Comparison of ENCODE assay signal across 10 cellular contexts in genomic region chr11:26522912-26523610, GRCh38. TPM values are rescaled to one million over a fixed set of nuclear protein-coding genes. Genes with fewer than 3 reads are reported as not detected.
DNase-seq lines count a peak whose midpoint lies in the region; ATAC-seq and TF ChIP-seq lines count a peak whose summit lies in the region.
"Had no signal": no experiment of that assay in that cellular context is flagged by ENCODE, and none has a peak within 500 bp of the region (broad histone marks: within the 10 kb centered on the region; RNA-seq: fewer than 3 reads in every experiment).

No MANE protein-coding gene starts in this region.

- POLR2A ChIA-PET in MCF 10A (lab: Yijun Ruan, JAX): no interaction called here

- H3K4me1 ChIP-seq in breast epithelium: no peaks in the 10 kb centered on the region
- H3K4me1 ChIP-seq in upper lobe of right lung: no peaks in the 10 kb centered on the region

- H3K27ac Mint-ChIP-seq in MCF 10A (ENCODE audit: low read depth, unreplicated experiment): no peak overlapping the region
- no peak overlapping the region for H3K27ac Mint-ChIP-seq in stimulated activated effector memory CD8-positive, alpha-beta T cell treated with anti-CD3 and anti-CD28 coated beads, Interleukin-12 subunit alpha, Interleukin-12 subunit beta, amount 100 ng/mL, for 72 hours

- no TSS peak for BruUV-seq in MCF 10A (replicated peaks; lab: Mats Ljungman, UMichigan)

- no peak for TF ChIP-seq POLR2A in breast epithelium (IDR thresholded peaks at IDR 0.05)

- peaks cover 56% of the 10 kb centered on the region for H3K27me3 Mint-ChIP-seq in MCF 10A (ENCODE audit: insufficient read depth, unreplicated experiment)

- TF ChIP-seq CTCF in MCF 10A (IDR thresholded peaks at IDR 0.05; ENCODE audit: unreplicated experiment): peak; percentile 33
- TF ChIP-seq CTCF in breast epithelium (IDR thresholded peaks at IDR 0.05): no peak
- TF ChIP-seq CTCF in epithelial cell of proximal tubule (conservative IDR thresholded peaks at IDR 0.05; ENCODE audit: low read depth, low read length): peak; percentile 60
- TF ChIP-seq CTCF in upper lobe of right lung (IDR thresholded peaks at IDR 0.05): peak; percentile 36

- H3K4me3 ChIP-seq in breast epithelium (no peak overlapping the region), epithelial cell of proximal tubule (ENCODE audit: low read depth, low read length) (no peak overlapping the region), upper lobe of right lung (no peak overlapping the region)

- H3K27ac ChIP-seq in breast epithelium (no peak overlapping the region), upper lobe of right lung (no peak overlapping the region)

- no peaks in the 10 kb centered on the region for H3K27me3 ChIP-seq in breast epithelium
- no peaks in the 10 kb centered on the region for H3K27me3 ChIP-seq in upper lobe of right lung

- ATAC-seq in upper lobe of right lung: peak; percentile 36
- ATAC-seq in HG03108 (IDR thresholded peaks at IDR 0.05; ENCODE audit: unreplicated experiment): no peak
- ATAC-seq in stimulated activated effector memory CD8-positive, alpha-beta T cell treated with anti-CD3 and anti-CD28 coated beads, Interleukin-12 subunit alpha, Interleukin-12 subunit beta, amount 100 ng/mL, for 72 hours: no peak
- ATAC-seq: activated CD4-positive, CD25-positive, alpha-beta regulatory T cell treated with anti-CD3 and anti-CD28 coated beads, Interleukin-2, amount 50 U/mL, for 24 hours had no signal

- no peaks in the 10 kb centered on the region for H3K9me3 Mint-ChIP-seq in MCF 10A (ENCODE audit: unreplicated experiment)
- H3K9me3 Mint-ChIP-seq in stimulated activated effector memory CD8-positive, alpha-beta T cell treated with anti-CD3 and anti-CD28 coated beads, Interleukin-12 subunit alpha, Interleukin-12 subunit beta, amount 100 ng/mL, for 72 hours: peaks cover 9% of the 10 kb centered on the region

- DNase-seq in MCF 10A (ENCODE audit: unreplicated experiment): peak; percentile 47
- no peak for DNase-seq in breast epithelium (ENCODE audit: low spot score in 2 of 2)
- peak; percentile 5 for DNase-seq in NCI-H2171 (lab: John Stamatoyannopoulos, UW)
- peak; percentile 1 for DNase-seq in epithelial cell of proximal tubule (ENCODE audit: low read depth)
- no peak for DNase-seq in upper lobe of right lung
- DNase-seq in NCI-H1048 (lab: John Stamatoyannopoulos, UW): no peak
- DNase-seq in stimulated activated effector memory CD8-positive, alpha-beta T cell treated with anti-CD3 and anti-CD28 coated beads, Interleukin-12 subunit alpha, Interleukin-12 subunit beta, amount 100 ng/mL, for 72 hours (ENCODE audit: low spot score in 2 of 2): no peak
- DNase-seq: effector CD8-positive, alpha-beta T cell had no signal

- no peaks in the 10 kb centered on the region for H3K36me3 Mint-ChIP-seq in MCF 10A (ENCODE audit: insufficient read depth, unreplicated experiment)
- H3K36me3 Mint-ChIP-seq in stimulated activated effector memory CD8-positive, alpha-beta T cell treated with anti-CD3 and anti-CD28 coated beads, Interleukin-12 subunit alpha, Interleukin-12 subunit beta, amount 100 ng/mL, for 72 hours: no peaks in the 10 kb centered on the region

- no peak overlapping the region for H3K4me3 Mint-ChIP-seq in MCF 10A (ENCODE audit: unreplicated experiment)
- no peak overlapping the region for H3K4me3 Mint-ChIP-seq in stimulated activated effector memory CD8-positive, alpha-beta T cell treated with anti-CD3 and anti-CD28 coated beads, Interleukin-12 subunit alpha, Interleukin-12 subunit beta, amount 100 ng/mL, for 72 hours

- intact Hi-C loops in MCF 10A (cut with micrococcal nuclease): loop anchor here (1.0 to 2.0 kb wide), 2 partner anchors 127 to 636 kb away; no protein-coding TSS in a partner anchor
- intact Hi-C loops in breast epithelium (cut with DNase I; ENCODE audit: low total_unique reads): no loop called here
- intact Hi-C loops in upper lobe of right lung (cut with DNase I): no loop called here

- H3K9me3 ChIP-seq in breast epithelium (no peaks in the 10 kb centered on the region), upper lobe of right lung (no peaks in the 10 kb centered on the region)

- H3K4me1 Mint-ChIP-seq in MCF 10A (ENCODE audit: insufficient read depth, unreplicated experiment): no peaks in the 10 kb centered on the region
- no peaks in the 10 kb centered on the region for H3K4me1 Mint-ChIP-seq in stimulated activated effector memory CD8-positive, alpha-beta T cell treated with anti-CD3 and anti-CD28 coated beads, Interleukin-12 subunit alpha, Interleukin-12 subunit beta, amount 100 ng/mL, for 72 hours

- CTCF ChIA-PET in MCF 10A (lab: Yijun Ruan, JAX): interaction anchor here (0.6 to 2.4 kb wide), 12 partner anchors 17 to 635 kb away, joined by 3 to 8 read pairs (median 3); no protein-coding TSS in a partner anchor

- no peaks in the 10 kb centered on the region for H3K36me3 ChIP-seq in breast epithelium
- no peaks in the 10 kb centered on the region for H3K36me3 ChIP-seq in upper lobe of right lung

RNA-seq across cellular contexts. Expression of gene MUC15, which starts 49.0 kb away (rescaled TPM):
- total RNA-seq in MCF 10A (2022): not detected in 2 replicates
- total RNA-seq in breast epithelium: 10 to 100 TPM in 1 of 3 donors, 1 to 10 TPM in 1, not detected in 1; 6.6 to 61.2 TPM
- total RNA-seq in epithelial cell of proximal tubule: not detected in 2 replicates
- total RNA-seq in upper lobe of right lung: 10.5 TPM

Comparison
In these comparisons a context has a peak if more than half of its experiments do, and no peak if none do; other contexts are left out.
1. DNase-seq: peak in MCF 10A (single experiment), NCI-H2171 (single experiment) and epithelial cell of proximal tubule (single experiment); none in breast epithelium (0 of 2), upper lobe of right lung (single experiment), NCI-H1048 (single experiment) and stimulated activated effector memory CD8-positive, alpha-beta T cell treated with anti-CD3 and anti-CD28 coated beads, Interleukin-12 subunit alpha, Interleukin-12 subunit beta, amount 100 ng/mL, for 72 hours (0 of 2).
2. CTCF ChIP-seq: peak in MCF 10A (single experiment), epithelial cell of proximal tubule (single experiment) and upper lobe of right lung (single experiment); none in breast epithelium (0 of 3).